Comparison of ENCODE assay signal across 12 cellular contexts in the genomic region with DNA sequence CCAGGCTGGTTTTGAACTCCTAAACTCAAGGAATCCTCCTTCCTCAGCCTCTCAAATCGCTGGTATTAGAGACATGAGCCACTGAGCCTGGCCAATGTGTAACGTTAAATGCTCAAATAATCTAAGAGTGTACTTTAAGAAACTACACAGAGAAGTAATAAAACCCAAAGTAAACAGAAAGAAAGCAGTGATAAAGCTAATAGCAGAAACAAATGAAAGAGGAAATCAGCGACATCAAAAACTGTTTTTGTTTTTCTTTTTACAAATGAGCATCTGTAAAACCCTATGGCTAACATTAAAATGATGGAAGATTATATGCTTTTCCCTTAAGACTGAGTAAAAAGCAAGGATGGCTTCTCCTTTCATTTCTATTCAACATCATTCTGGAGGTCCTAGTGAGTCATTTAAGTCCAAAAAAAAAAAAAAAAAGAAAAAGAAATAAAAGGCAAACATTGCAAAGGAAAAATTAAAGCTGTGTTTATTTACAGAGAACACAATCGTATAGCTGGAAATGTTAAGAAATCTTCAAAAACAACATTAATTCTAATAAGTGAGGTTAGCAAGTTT.
"Had no signal": no experiment of that assay in that cellular context is flagged by ENCODE, and none has a peak within 500 bp of the region (broad histone marks: within the 10 kb centered on the region; RNA-seq: fewer than 3 reads in every experiment).

No MANE protein-coding gene starts in this region.

- H3K9me3 ChIP-seq: left lung, prostate gland, upper lobe of left lung had no signal

- H3K27ac ChIP-seq: left lung, prostate gland, upper lobe of left lung had no signal

- H3K4me1 ChIP-seq: left lung, prostate gland, upper lobe of left lung had no signal

- H3K36me3 ChIP-seq: left lung, prostate gland, upper lobe of left lung had no signal

- DNase-seq: activated CD4-positive, alpha-beta T cell treated with anti-CD3 and anti-CD28 coated beads, Interleukin-2, amount 50 U/mL, for 1 hour; activated effector memory CD4-positive, alpha-beta T cell treated with Interleukin-2 at 50 U/mL for 16 hours; activated T-cell treated with anti-CD3 and anti-CD28 coated beads, Interleukin-2, amount 50 U/mL, for 1 hour; cerebellar nuclear complex; foreskin melanocyte; head of caudate nucleus; islet precursor cell; left lung; occipital lobe; stimulated activated CD4-positive, alpha-beta T cell treated with anti-CD3 and anti-CD28 coated beads, Interleukin-2, amount 100 ng/mL, for 48 hours; upper lobe of left lung had no signal

- H3K4me3 ChIP-seq: left lung, prostate gland, upper lobe of left lung had no signal

- H3K27me3 ChIP-seq: left lung, upper lobe of left lung had no signal
